ENCODE assay signal across 21 cellular contexts in the genomic region with DNA sequence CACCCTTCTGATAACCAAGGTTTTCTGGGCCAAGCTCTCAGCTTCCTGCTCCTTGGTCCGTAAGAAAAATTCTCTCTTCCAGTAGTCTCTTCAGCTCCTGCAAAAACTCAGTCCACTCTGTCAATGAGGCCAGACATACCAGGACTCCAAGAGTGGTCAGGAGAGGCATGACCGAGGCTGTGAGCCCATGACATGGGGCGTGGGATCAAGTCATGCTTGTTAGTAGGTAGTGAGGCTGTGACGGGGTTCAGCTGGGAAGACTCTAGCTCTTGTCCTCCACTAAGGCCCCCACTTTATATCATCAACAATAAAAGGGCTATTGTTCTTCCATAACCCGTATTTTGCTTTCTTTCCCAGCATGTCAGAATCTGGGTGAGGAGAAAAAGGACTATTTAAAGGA. TPM values are rescaled to one million over a fixed set of nuclear protein-coding genes. Genes with fewer than 3 reads are reported as not detected.
A peak's percentile ranks its signal among the peaks of the same experiment; 100 is the strongest.
DNase-seq lines count a peak whose midpoint lies in the region; ATAC-seq and TF ChIP-seq lines count a peak whose summit lies in the region.
"Had no signal": no experiment of that assay in that cellular context is flagged by ENCODE, and none has a peak within 500 bp of the region (broad histone marks: within the 10 kb centered on the region; RNA-seq: fewer than 3 reads in every experiment).

No MANE protein-coding gene starts in this region.

- TF ChIP-seq POLR2A in thyroid gland (IDR thresholded peaks at IDR 0.05) = no peak

- POLR2A ChIA-PET in naive thymus-derived CD4-positive, alpha-beta T cell (lab: Charles Lee) = no interaction called here

- CTCF ChIA-PET in naive thymus-derived CD4-positive, alpha-beta T cell (lab: Charles Lee) = no interaction called here
- CTCF ChIA-PET in Calu3 (lab: Charles Lee) = no interaction called here

- intact Hi-C loops in thyroid gland (cut with DNase I) = no loop called here
- intact Hi-C loops in naive thymus-derived CD4-positive, alpha-beta T cell (cut with micrococcal nuclease) = no loop called here
- intact Hi-C loops in Calu3 (cut with micrococcal nuclease; ENCODE audit: unreplicated experiment) = no loop called here

- H3K4me3 ChIP-seq in coronary artery = no peak overlapping the region
- H3K4me3 ChIP-seq in thyroid gland (replicated peaks in 1 of 3) = no peak overlapping the region
- H3K4me3 ChIP-seq in naive thymus-derived CD4-positive, alpha-beta T cell (ENCODE audit: low read length) = no peak overlapping the region
- H3K4me3 ChIP-seq: GM12878 had no signal

- H3K27ac ChIP-seq in coronary artery (no peak overlapping the region), thyroid gland (no peak overlapping the region)
- H3K27ac ChIP-seq in naive thymus-derived CD4-positive, alpha-beta T cell (ENCODE audit: low read depth, low read length) = no peak overlapping the region

- WGBS in thyroid gland, 2 donors = 80 to 91% methylated on average over 5 of the region's 5 CpGs

- H3K9me3 Mint-ChIP-seq in type B pancreatic cell (no peaks in the 10 kb centered on the region), Calu3 (ENCODE audit: low read depth, unreplicated experiment) (no peaks in the 10 kb centered on the region)
- H3K9me3 Mint-ChIP-seq in naive thymus-derived CD4-positive, alpha-beta T cell = peaks cover 0 to 2% (median 0%) of the 10 kb centered on the region in 11 donors
- H3K9me3 Mint-ChIP-seq: CD4-positive, alpha-beta T cell; HFFc6 had no signal

- H3K27ac Mint-ChIP-seq in type B pancreatic cell (no peak overlapping the region), Calu3 (ENCODE audit: unreplicated experiment) (no peak overlapping the region)
- no peak overlapping the region for H3K27ac Mint-ChIP-seq in naive thymus-derived CD4-positive, alpha-beta T cell
- H3K27ac Mint-ChIP-seq: CD4-positive, alpha-beta T cell; HFFc6; IgD-negative memory B cell had no signal

- DNase-seq in coronary artery (ENCODE audit: low spot score) (peak; percentile 36), islet precursor cell (peak; percentile 9), pons (ENCODE audit: low spot score) (peak; percentile 44), type B pancreatic cell (ENCODE audit: extremely low spot score, unreplicated experiment) (peak; percentile 43), thyroid gland (no peak), Calu3 (no peak)
- no peak for DNase-seq in activated effector memory CD4-positive, alpha-beta T cell treated with Interleukin-2 at 50 U/mL for 16 hours
- no peak for DNase-seq in naive thymus-derived CD4-positive, alpha-beta T cell
- DNase-seq: ACHN, BE2C, C1 segment of cervical spinal cord, Caco-2, DMS79 treated with DMSO at 0.1 percent for 48 hours, GOT3, H7, HFFc6 had no signal

- H3K4me1 ChIP-seq in thyroid gland = no peaks in the 10 kb centered on the region
- H3K4me1 ChIP-seq in naive thymus-derived CD4-positive, alpha-beta T cell (ENCODE audit: control insufficient read depth in 2 of 2, insufficient read depth in 2 of 2, low read length in 2 of 2) = no peaks in the 10 kb centered on the region
- H3K4me1 ChIP-seq: BE2C, Caco-2 had no signal

- TF ChIP-seq CTCF in coronary artery (IDR thresholded peaks at IDR 0.05) (no peak), type B pancreatic cell (conservative IDR thresholded peaks at IDR 0.05) (no peak), thyroid gland (IDR thresholded peaks at IDR 0.05) (no peak), Calu3 (IDR thresholded peaks at IDR 0.05; ENCODE audit: unreplicated experiment) (no peak)

- no peaks in the 10 kb centered on the region for H3K27me3 ChIP-seq in thyroid gland
- H3K27me3 ChIP-seq in naive thymus-derived CD4-positive, alpha-beta T cell (ENCODE audit: control insufficient read depth in 2 of 2, insufficient read depth in 2 of 2, low read length in 2 of 2) = no peaks in the 10 kb centered on the region
- H3K27me3 ChIP-seq: BE2C had no signal

- no peaks in the 10 kb centered on the region for H3K36me3 Mint-ChIP-seq in type B pancreatic cell
- peaks cover 0 to 3% (median 0%) of the 10 kb centered on the region in 5 donors for H3K36me3 Mint-ChIP-seq in naive thymus-derived CD4-positive, alpha-beta T cell
- H3K36me3 Mint-ChIP-seq in Calu3 (ENCODE audit: insufficient read depth, unreplicated experiment) = no peaks in the 10 kb centered on the region

- no TSS peak for BruUV-seq in Calu3 (replicated peaks; lab: Mats Ljungman, UMichigan)

- H3K4me3 Mint-ChIP-seq in type B pancreatic cell (no peak overlapping the region), Calu3 (ENCODE audit: low read depth, unreplicated experiment) (no peak overlapping the region)
- H3K4me3 Mint-ChIP-seq in naive thymus-derived CD4-positive, alpha-beta T cell = no peak overlapping the region
- H3K4me3 Mint-ChIP-seq: CD4-positive, alpha-beta T cell; HFFc6; IgD-negative memory B cell had no signal

- H3K27me3 Mint-ChIP-seq in type B pancreatic cell (peaks cover 7% of the 10 kb centered on the region), Calu3 (ENCODE audit: unreplicated experiment) (peaks cover 41% of the 10 kb centered on the region)
- peaks cover 0 to 16% (median 0%) of the 10 kb centered on the region in 5 donors for H3K27me3 Mint-ChIP-seq in naive thymus-derived CD4-positive, alpha-beta T cell
- H3K27me3 Mint-ChIP-seq: IgD-negative memory B cell had no signal

- no peak for ATAC-seq in naive thymus-derived CD4-positive, alpha-beta T cell
- ATAC-seq: GM12878, HCT116, HepG2 had no signal

- H3K36me3 ChIP-seq in thyroid gland = no peaks in the 10 kb centered on the region
- no peaks in the 10 kb centered on the region for H3K36me3 ChIP-seq in naive thymus-derived CD4-positive, alpha-beta T cell (ENCODE audit: control insufficient read depth in 2 of 3, insufficient read depth in 3 of 3, low read length in 3 of 3)
- H3K36me3 ChIP-seq: BE2C had no signal

- H3K4me1 Mint-ChIP-seq in type B pancreatic cell (ENCODE audit: unreplicated experiment) (no peaks in the 10 kb centered on the region), Calu3 (ENCODE audit: low read depth, unreplicated experiment) (no peaks in the 10 kb centered on the region)
- H3K4me1 Mint-ChIP-seq in naive thymus-derived CD4-positive, alpha-beta T cell = peaks cover 0 to 3% (median 0%) of the 10 kb centered on the region in 7 donors

- no peaks in the 10 kb centered on the region for H3K9me3 ChIP-seq in thyroid gland
- no peaks in the 10 kb centered on the region for H3K9me3 ChIP-seq in naive thymus-derived CD4-positive, alpha-beta T cell (ENCODE audit: control insufficient read depth in 2 of 3, low read length in 3 of 3)
- H3K9me3 ChIP-seq: BE2C, Caco-2 had no signal

RNA-seq across cellular contexts. Expression of a gene that starts 10.1 kb away (rescaled TPM):
- total RNA-seq in type B pancreatic cell (ENCODE audit: low replicate concordance) (not detected in 2 replicates), thyroid gland (1 to 10 TPM in 2 of 4 donors, under 1 TPM in 2; 0.40 to 5.6 (median 1.3) TPM), Calu3 (2022) (not detected in 2 replicates)
- not detected for total RNA-seq in naive thymus-derived CD4-positive, alpha-beta T cell
- polyA plus RNA-seq in naive thymus-derived CD4-positive, alpha-beta T cell = not detected
- total RNA-seq: Caco-2; CD4-positive, alpha-beta T cell; GM12878; H7; HepG2; HFFc6 had no signal
- polyA plus RNA-seq: GM12878, HepG2, IgD-negative memory B cell had no signal

RNA-seq across cellular contexts. Expression of a gene that starts 31.0 kb away (rescaled TPM):
- total RNA-seq in type B pancreatic cell (ENCODE audit: low replicate concordance) (27.2 and 30.0 TPM in 2 replicates), thyroid gland (100 to 1,000 TPM; 157 to 391 (median 227) TPM), Calu3 (2022) (388 and 430 TPM in 2 replicates)
- not detected for total RNA-seq in naive thymus-derived CD4-positive, alpha-beta T cell
- polyA plus RNA-seq in naive thymus-derived CD4-positive, alpha-beta T cell = not detected
- total RNA-seq: CD4-positive, alpha-beta T cell had no signal
- polyA plus RNA-seq: IgD-negative memory B cell had no signal

RNA-seq across cellular contexts. Expression of a gene that starts 37.3 kb away (rescaled TPM):
- total RNA-seq in type B pancreatic cell (ENCODE audit: low replicate concordance) (45.2 and 48.3 TPM in 2 replicates), thyroid gland (100 to 1,000 TPM; 180 to 355 (median 312) TPM), Calu3 (2022) (61.5 and 65.2 TPM in 2 replicates)
- 10 to 100 TPM; 37.7 to 49.8 (median 40.8) TPM for total RNA-seq in naive thymus-derived CD4-positive, alpha-beta T cell
- 10 to 100 TPM; 74.7 to 87.7 TPM for polyA plus RNA-seq in naive thymus-derived CD4-positive, alpha-beta T cell

Comparison
In these comparisons a context has a peak if more than half of its experiments do, and no peak if none do; other contexts are left out.
1. DNase-seq: peak in coronary artery (single experiment), islet precursor cell (single experiment), pons (single experiment) and type B pancreatic cell (single experiment); none in activated effector memory CD4-positive, alpha-beta T cell treated with Interleukin-2 at 50 U/mL for 16 hours (single experiment), thyroid gland (0 of 2), naive thymus-derived CD4-positive, alpha-beta T cell (0 of 9) and Calu3 (single experiment).
2. RNA of a gene that starts 31.0 kb away (total RNA-seq): 388 to 430 TPM in Calu3, 157 to 391 TPM in thyroid gland and 27.2 to 30.0 TPM in type B pancreatic cell; not detected in naive thymus-derived CD4-positive, alpha-beta T cell; every median in the first group is over 10 times any median in the second.